Comparison of ENCODE assay signal across 8 cellular contexts in the genomic region with DNA sequence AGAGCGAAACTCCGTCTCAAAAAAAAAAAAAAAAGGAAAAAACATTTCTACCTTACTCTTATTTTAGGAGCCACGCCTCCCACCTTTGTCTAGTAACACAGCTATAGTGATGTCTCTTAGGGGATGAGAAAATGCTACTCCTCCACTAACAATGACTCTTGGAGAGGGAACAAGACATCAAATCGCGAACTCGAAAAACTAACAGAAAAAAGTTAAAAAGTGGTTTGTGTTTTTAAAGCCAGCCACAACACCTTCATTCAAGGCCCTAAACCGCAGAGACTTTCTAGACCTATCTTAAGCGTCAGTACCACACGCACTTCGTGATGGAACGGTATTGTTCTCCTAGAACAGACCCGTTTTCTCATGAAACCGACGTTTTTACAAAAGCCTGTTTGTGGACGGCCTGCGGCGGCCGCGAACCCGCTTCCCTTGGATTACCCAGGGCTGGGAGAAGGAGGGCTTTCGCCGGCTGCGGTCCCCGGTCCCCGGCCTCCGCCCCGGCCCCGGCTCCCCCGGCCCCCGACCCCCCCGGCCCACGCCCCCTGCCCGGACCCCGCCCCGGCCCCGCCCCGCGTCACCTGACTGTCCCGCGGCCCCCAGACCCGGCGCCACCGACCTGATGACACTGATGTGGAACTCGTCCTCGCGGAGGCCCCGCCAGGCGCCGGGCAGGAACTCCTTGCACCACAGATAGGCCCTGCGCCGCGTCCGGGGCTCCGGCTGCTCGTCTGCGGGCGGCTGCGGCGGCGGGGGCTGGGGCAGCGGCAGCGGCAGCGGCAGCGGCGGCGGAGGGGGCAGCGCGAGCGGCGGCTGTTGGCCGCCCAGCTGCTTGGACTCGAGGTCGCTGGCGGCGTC. TPM values are rescaled to one million over a fixed set of nuclear protein-coding genes. Genes with fewer than 3 reads are reported as not detected.
DNase-seq lines count a peak whose midpoint lies in the region; ATAC-seq and TF ChIP-seq lines count a peak whose summit lies in the region.

No MANE protein-coding gene starts in this region.

- peak; percentile 32 for DNase-seq in NK-92 treated with Interleukin-12 subunit alpha and Interleukin-12 subunit beta, amount 100 ng/mL, for 24 hours (lab: John Stamatoyannopoulos, UW)
- DNase-seq in NK-92 (lab: John Stamatoyannopoulos, UW; ENCODE audit: unreplicated experiment) (no peak), OCI-M1 (lab: John Stamatoyannopoulos, UW) (peak; percentile 95), glutamatergic neuron (peak; percentile 82), occipital lobe (lab: John Stamatoyannopoulos, UW) (no peak)
- peak; percentile 71 for DNase-seq in activated naive CD4-positive, alpha-beta T cell treated with anti-CD3 and anti-CD28 coated beads, Interleukin-2, amount 10 ng/mL, durations not matched to agents 7 days and 5 days

- CTCF ChIA-PET in activated naive CD4-positive, alpha-beta T cell treated with anti-CD3 and anti-CD28 coated beads, Interleukin-2, amount 10 ng/mL, durations not matched to agents 7 days and 5 days (lab: Charles Lee) = no interaction called here

- H3K36me3 ChIP-seq in neutrophil = no peaks in the 10 kb centered on the region

- peaks cover 20% of the 10 kb centered on the region for H3K27me3 Mint-ChIP-seq in activated naive CD4-positive, alpha-beta T cell treated with anti-CD3 and anti-CD28 coated beads, Interleukin-2, amount 10 ng/mL, durations not matched to agents 7 days and 5 days
- H3K27me3 Mint-ChIP-seq in glutamatergic neuron (ENCODE audit: unreplicated experiment) = peaks cover 4% of the 10 kb centered on the region

- H3K36me3 Mint-ChIP-seq in activated naive CD4-positive, alpha-beta T cell treated with anti-CD3 and anti-CD28 coated beads, Interleukin-2, amount 10 ng/mL, durations not matched to agents 7 days and 5 days = no peaks in the 10 kb centered on the region
- no peaks in the 10 kb centered on the region for H3K36me3 Mint-ChIP-seq in glutamatergic neuron (ENCODE audit: unreplicated experiment)

- H3K4me1 ChIP-seq in neutrophil (ENCODE audit: control insufficient read depth in 1 of 2, insufficient read depth in 1 of 2, low read depth in 1 of 2, low read length in 1 of 2) = peaks cover 38 to 41% of the 10 kb centered on the region in 2 experiments

- ATAC-seq in HG02943 (IDR thresholded peaks at IDR 0.05; ENCODE audit: low read depth, unreplicated experiment) = peak; percentile 25

- no peaks in the 10 kb centered on the region for H3K9me3 Mint-ChIP-seq in activated naive CD4-positive, alpha-beta T cell treated with anti-CD3 and anti-CD28 coated beads, Interleukin-2, amount 10 ng/mL, durations not matched to agents 7 days and 5 days
- peaks cover 10% of the 10 kb centered on the region for H3K9me3 Mint-ChIP-seq in glutamatergic neuron (ENCODE audit: unreplicated experiment)

- TF ChIP-seq CTCF in glutamatergic neuron (IDR thresholded peaks at IDR 0.05; ENCODE audit: partially characterized antibody, unreplicated experiment) (no peak), neutrophil (IDR thresholded peaks at IDR 0.05) (no peak)

- no peaks in the 10 kb centered on the region for H3K9me3 ChIP-seq in neutrophil

- no peaks in the 10 kb centered on the region for H3K27me3 ChIP-seq in neutrophil

- peak overlapping the region; percentile 85 for H3K27ac Mint-ChIP-seq in activated naive CD4-positive, alpha-beta T cell treated with anti-CD3 and anti-CD28 coated beads, Interleukin-2, amount 10 ng/mL, durations not matched to agents 7 days and 5 days
- peak overlapping the region; percentile 99 for H3K27ac Mint-ChIP-seq in glutamatergic neuron (ENCODE audit: unreplicated experiment)

- H3K4me3 Mint-ChIP-seq in activated naive CD4-positive, alpha-beta T cell treated with anti-CD3 and anti-CD28 coated beads, Interleukin-2, amount 10 ng/mL, durations not matched to agents 7 days and 5 days = peak overlapping the region; percentile 78
- peak overlapping the region; percentile 99 for H3K4me3 Mint-ChIP-seq in glutamatergic neuron (ENCODE audit: unreplicated experiment)

- H3K4me1 Mint-ChIP-seq in activated naive CD4-positive, alpha-beta T cell treated with anti-CD3 and anti-CD28 coated beads, Interleukin-2, amount 10 ng/mL, durations not matched to agents 7 days and 5 days = peaks cover 21% of the 10 kb centered on the region
- H3K4me1 Mint-ChIP-seq in glutamatergic neuron (ENCODE audit: low read depth, unreplicated experiment) = peaks cover 13% of the 10 kb centered on the region

- H3K4me3 ChIP-seq in neutrophil (ENCODE audit: low read depth in 1 of 2, low read length in 1 of 2) = peak overlapping the region; percentile 55 to 79

- peak overlapping the region; percentile 93 for H3K27ac ChIP-seq in neutrophil

RNA-seq across cellular contexts. Expression of a gene that starts 0.7 kb away (rescaled TPM):
- total RNA-seq in glutamatergic neuron (ENCODE audit: unreplicated experiment) (74.1 TPM), occipital lobe (32.8 TPM)

Comparison
In these comparisons a context has a peak if more than half of its experiments do, and no peak if none do; other contexts are left out.
1. DNase-seq: peak in NK-92 treated with Interleukin-12 subunit alpha and Interleukin-12 subunit beta, amount 100 ng/mL, for 24 hours (single experiment), OCI-M1 (single experiment), activated naive CD4-positive, alpha-beta T cell treated with anti-CD3 and anti-CD28 coated beads, Interleukin-2, amount 10 ng/mL, durations not matched to agents 7 days and 5 days (single experiment) and glutamatergic neuron (single experiment); none in NK-92 (single experiment) and occipital lobe (single experiment).